In genomic region chr10:310371-310770, GRCh38 we compare ENCODE assay signal across 23 cellular contexts.
DNase-seq lines count a peak whose midpoint lies in the region; ATAC-seq and TF ChIP-seq lines count a peak whose summit lies in the region.
"Had no signal": no experiment of that assay in that cellular context is flagged by ENCODE, and none has a peak within 500 bp of the region (broad histone marks: within the 10 kb centered on the region; RNA-seq: fewer than 3 reads in every experiment).

No MANE protein-coding gene starts in this region.

- TF ChIP-seq CTCF in OCI-LY1 (IDR thresholded peaks at IDR 0.05; ENCODE audit: low read length) = no peak
- no peak for TF ChIP-seq CTCF in fibroblast of mammary gland (conservative IDR thresholded peaks at IDR 0.05; ENCODE audit: control insufficient read depth, insufficient read depth, low read depth, low read length)
- TF ChIP-seq CTCF in CD4-positive, alpha-beta T cell (IDR thresholded peaks at IDR 0.05) = no peak

- POLR2A ChIA-PET in activated CD8-positive, alpha-beta T cell treated with anti-CD3 and anti-CD28 coated beads, Interleukin-2, amount 10 ng/mL, durations not matched to agents 7 days and 5 days (lab: Charles Lee) = no interaction called here
- POLR2A ChIA-PET in CD4-positive, alpha-beta T cell (lab: Charles Lee) = no interaction called here

- no peaks in the 10 kb centered on the region for H3K79me2 ChIP-seq in OCI-LY1 (ENCODE audit: insufficient read depth, low read length)

- H3K9me3 Mint-ChIP-seq in stimulated activated memory B cell treated with anti-CD40 and anti-IgM and Interleukin-4, amounts not matched to agents 10 μg/mL and 1 μg/mL and 100 μg/mL, for 72 hours = no peaks in the 10 kb centered on the region
- H3K9me3 Mint-ChIP-seq in activated CD8-positive, alpha-beta T cell treated with anti-CD3 and anti-CD28 coated beads, Interleukin-2, amount 10 ng/mL, durations not matched to agents 7 days and 5 days (ENCODE audit: insufficient read depth) = no peaks in the 10 kb centered on the region
- H3K9me3 Mint-ChIP-seq in CD4-positive, alpha-beta T cell = no peaks in the 10 kb centered on the region
- H3K9me3 Mint-ChIP-seq: CD8-positive, alpha-beta memory T cell; GM23338 had no signal

- peak overlapping the region; percentile 87 for H3K9ac ChIP-seq in OCI-LY1 (ENCODE audit: low read length)

- DNase-seq in astrocyte of the hippocampus (ENCODE audit: low read depth, low spot score) (peak; percentile 19), fibroblast of mammary gland (ENCODE audit: low read depth) (peak; percentile 17)
- no peak for DNase-seq in activated CD8-positive, alpha-beta T cell treated with anti-CD3 and anti-CD28 coated beads, Interleukin-2, amount 10 ng/mL, durations not matched to agents 7 days and 5 days
- DNase-seq in CD4-positive, alpha-beta T cell = no peak
- no peak for DNase-seq in stimulated activated CD4-positive, alpha-beta T cell treated with anti-CD3 and anti-CD28 coated beads, Interleukin-4, amount 100 ng/mL, for 1 hour
- DNase-seq: C1 segment of cervical spinal cord; Calu3; CD8-positive, alpha-beta memory T cell; DMS153; GDM1; Karpas-422; MV-4-11; NCI-H1105 treated with DMSO at 0.1 percent for 48 hours; NCI-H2029 treated with DMSO at 0.1 percent for 48 hours; NCI-H226; NCI-H526; PC-3; RPMI8226; SHP77 had no signal

- no peaks in the 10 kb centered on the region for H4K20me1 ChIP-seq in OCI-LY1 (ENCODE audit: insufficient read depth, low read length)

- H3K4me2 ChIP-seq in OCI-LY1 (ENCODE audit: low read length) = peak overlapping the region; percentile 69
- H3K4me2 ChIP-seq: GM23338 had no signal

- peak overlapping the region; percentile 56 for H3K4me3 ChIP-seq in OCI-LY1 (ENCODE audit: low read depth, low read length, poor library complexity, severe bottlenecking)
- H3K4me3 ChIP-seq in fibroblast of mammary gland (ENCODE audit: control insufficient read depth, low read depth, low read length) = no peak overlapping the region
- H3K4me3 ChIP-seq: GM23338, HAP-1 had no signal

- H3K27me3 ChIP-seq in OCI-LY1 (ENCODE audit: insufficient read depth, low read length) = no peaks in the 10 kb centered on the region
- H3K27me3 ChIP-seq in CD4-positive, alpha-beta T cell (ENCODE audit: control insufficient read depth, insufficient read depth, low read length) = no peaks in the 10 kb centered on the region

- H3K9me3 ChIP-seq in OCI-LY1 (ENCODE audit: low read length) = no peaks in the 10 kb centered on the region
- H3K9me3 ChIP-seq in CD4-positive, alpha-beta T cell (ENCODE audit: control insufficient read depth, low read length) = no peaks in the 10 kb centered on the region
- H3K9me3 ChIP-seq: HAP-1 had no signal

- H3K4me3 Mint-ChIP-seq in stimulated activated memory B cell treated with anti-CD40 and anti-IgM and Interleukin-4, amounts not matched to agents 10 μg/mL and 1 μg/mL and 100 μg/mL, for 72 hours = no peak overlapping the region
- H3K4me3 Mint-ChIP-seq in activated CD8-positive, alpha-beta T cell treated with anti-CD3 and anti-CD28 coated beads, Interleukin-2, amount 10 ng/mL, durations not matched to agents 7 days and 5 days = no peak overlapping the region
- no peak overlapping the region for H3K4me3 Mint-ChIP-seq in CD4-positive, alpha-beta T cell
- H3K4me3 Mint-ChIP-seq: CD8-positive, alpha-beta memory T cell; GM23338 had no signal

- H3F3A ChIP-seq in OCI-LY1 (ENCODE audit: insufficient read depth, low read length) = peaks cover 5% of the 10 kb centered on the region; the same call in 1 of the 2 replicates

- no peak overlapping the region for H2AFZ ChIP-seq in OCI-LY1 (ENCODE audit: low read length)
- H2AFZ ChIP-seq: GM23338 had no signal

- H3K27ac Mint-ChIP-seq in stimulated activated memory B cell treated with anti-CD40 and anti-IgM and Interleukin-4, amounts not matched to agents 10 μg/mL and 1 μg/mL and 100 μg/mL, for 72 hours = peak overlapping the region; percentile 85
- no peak overlapping the region for H3K27ac Mint-ChIP-seq in activated CD8-positive, alpha-beta T cell treated with anti-CD3 and anti-CD28 coated beads, Interleukin-2, amount 10 ng/mL, durations not matched to agents 7 days and 5 days
- H3K27ac Mint-ChIP-seq in CD4-positive, alpha-beta T cell = no peak overlapping the region
- H3K27ac Mint-ChIP-seq: GM23338 had no signal

- peak overlapping the region; percentile 100 for H3K27ac ChIP-seq in OCI-LY1 (ENCODE audit: low read depth, low read length, poor library complexity, severe bottlenecking)
- H3K27ac ChIP-seq in CD4-positive, alpha-beta T cell (ENCODE audit: low read depth, low read length) = no peak overlapping the region

- CTCF ChIA-PET in activated CD8-positive, alpha-beta T cell treated with anti-CD3 and anti-CD28 coated beads, Interleukin-2, amount 10 ng/mL, durations not matched to agents 7 days and 5 days (lab: Charles Lee) = no interaction called here
- CTCF ChIA-PET in CD4-positive, alpha-beta T cell (lab: Charles Lee) = no interaction called here

- H3K27me3 Mint-ChIP-seq in stimulated activated memory B cell treated with anti-CD40 and anti-IgM and Interleukin-4, amounts not matched to agents 10 μg/mL and 1 μg/mL and 100 μg/mL, for 72 hours = no peaks in the 10 kb centered on the region
- H3K27me3 Mint-ChIP-seq in activated CD8-positive, alpha-beta T cell treated with anti-CD3 and anti-CD28 coated beads, Interleukin-2, amount 10 ng/mL, durations not matched to agents 7 days and 5 days (ENCODE audit: low read depth) = no peaks in the 10 kb centered on the region
- no peaks in the 10 kb centered on the region for H3K27me3 Mint-ChIP-seq in CD4-positive, alpha-beta T cell

- no peaks in the 10 kb centered on the region for H3K36me3 Mint-ChIP-seq in stimulated activated memory B cell treated with anti-CD40 and anti-IgM and Interleukin-4, amounts not matched to agents 10 μg/mL and 1 μg/mL and 100 μg/mL, for 72 hours
- H3K36me3 Mint-ChIP-seq in activated CD8-positive, alpha-beta T cell treated with anti-CD3 and anti-CD28 coated beads, Interleukin-2, amount 10 ng/mL, durations not matched to agents 7 days and 5 days (ENCODE audit: low read depth) = no peaks in the 10 kb centered on the region
- peaks cover 8% of the 10 kb centered on the region for H3K36me3 Mint-ChIP-seq in CD4-positive, alpha-beta T cell (ENCODE audit: low read depth)

- H3K4me1 Mint-ChIP-seq in stimulated activated memory B cell treated with anti-CD40 and anti-IgM and Interleukin-4, amounts not matched to agents 10 μg/mL and 1 μg/mL and 100 μg/mL, for 72 hours = peaks cover 59% of the 10 kb centered on the region
- peaks cover 13% of the 10 kb centered on the region for H3K4me1 Mint-ChIP-seq in activated CD8-positive, alpha-beta T cell treated with anti-CD3 and anti-CD28 coated beads, Interleukin-2, amount 10 ng/mL, durations not matched to agents 7 days and 5 days (ENCODE audit: low read depth)
- H3K4me1 Mint-ChIP-seq in CD4-positive, alpha-beta T cell (ENCODE audit: low read depth) = peaks cover 14% of the 10 kb centered on the region

- intact Hi-C loops in CD4-positive, alpha-beta T cell (cut with DNase I, micrococcal nuclease) = no loop called here

- ATAC-seq in stimulated activated memory B cell treated with anti-CD40 and anti-IgM and Interleukin-4, amounts not matched to agents 10 μg/mL and 1 μg/mL and 100 μg/mL, for 72 hours = no peak
- ATAC-seq in activated CD8-positive, alpha-beta T cell treated with anti-CD3 and anti-CD28 coated beads, Interleukin-2, amount 10 ng/mL, durations not matched to agents 7 days and 5 days = no peak
- no peak for ATAC-seq in CD4-positive, alpha-beta T cell (ENCODE audit: poor library complexity)
- ATAC-seq: GM23338, PC-3 had no signal

- peaks cover 100% of the 10 kb centered on the region for H3K4me1 ChIP-seq in OCI-LY1 (ENCODE audit: insufficient read depth, low read length, severe bottlenecking)
- H3K4me1 ChIP-seq: HAP-1 had no signal

- H3K9me2 ChIP-seq in OCI-LY1 (ENCODE audit: low read depth, low read length) = no peaks in the 10 kb centered on the region

- H3K36me3 ChIP-seq in OCI-LY1 (ENCODE audit: insufficient read depth, low read length) = peaks cover 48% of the 10 kb centered on the region; the same call in 1 of the 2 replicates
- H3K36me3 ChIP-seq: HAP-1 had no signal

Comparison
In these comparisons a context has a peak if more than half of its experiments do, and no peak if none do; other contexts are left out.
1. DNase-seq: peak in astrocyte of the hippocampus (single experiment) and fibroblast of mammary gland (single experiment); none in activated CD8-positive, alpha-beta T cell treated with anti-CD3 and anti-CD28 coated beads, Interleukin-2, amount 10 ng/mL, durations not matched to agents 7 days and 5 days (single experiment), CD4-positive, alpha-beta T cell (0 of 10) and stimulated activated CD4-positive, alpha-beta T cell treated with anti-CD3 and anti-CD28 coated beads, Interleukin-4, amount 100 ng/mL, for 1 hour (single experiment).